23 cellular contexts compared by ENCODE assay signal in genomic region chr15:74758736-74759135, GRCh38. TPM values are rescaled to one million over a fixed set of nuclear protein-coding genes. Genes with fewer than 3 reads are reported as not detected.
DNase-seq lines count a peak whose midpoint lies in the region; ATAC-seq and TF ChIP-seq lines count a peak whose summit lies in the region.
"Had no signal": no experiment of that assay in that cellular context is flagged by ENCODE, and none has a peak within 500 bp of the region (broad histone marks: within the 10 kb centered on the region; RNA-seq: fewer than 3 reads in every experiment).

No MANE protein-coding gene starts in this region.

- no peaks in the 10 kb centered on the region for H3K27me3 Mint-ChIP-seq in natural killer cell treated with Interleukin-12 subunit alpha and Interleukin-12 subunit beta and Interleukin-15 and Interleukin-18, amount 100 ng/mL, for 72 hours
- H3K27me3 Mint-ChIP-seq in natural killer cell (ENCODE audit: low read depth in 2 of 2) = peaks cover 0 to 3% of the 10 kb centered on the region in 2 donors
- H3K27me3 Mint-ChIP-seq: CD4-positive, alpha-beta T cell had no signal

- 64% methylated on average over 5 of the region's 8 CpGs for WGBS in right lobe of liver (ENCODE audit: insufficient coverage, low coverage, low lambda C conversion rate, missing lambda C conversion rate)

- no peaks in the 10 kb centered on the region for H3K9me3 ChIP-seq in right lobe of liver
- H3K9me3 ChIP-seq: BLaER1 treated with 17β-estradiol and CSF1 and Interleukin-3, amounts not matched to agents 10 nM and 100 nM had no signal

- H3K4me1 Mint-ChIP-seq in natural killer cell treated with Interleukin-12 subunit alpha and Interleukin-12 subunit beta and Interleukin-15 and Interleukin-18, amount 100 ng/mL, for 72 hours (ENCODE audit: low read depth in 2 of 2) = no peaks in the 10 kb centered on the region
- no peaks in the 10 kb centered on the region for H3K4me1 Mint-ChIP-seq in natural killer cell
- H3K4me1 Mint-ChIP-seq: B cell; CD14-positive monocyte; CD8-positive, alpha-beta memory T cell had no signal

- no peak overlapping the region for H3K27ac Mint-ChIP-seq in natural killer cell treated with Interleukin-12 subunit alpha and Interleukin-12 subunit beta and Interleukin-15 and Interleukin-18, amount 100 ng/mL, for 72 hours
- no peak overlapping the region for H3K27ac Mint-ChIP-seq in natural killer cell
- H3K27ac Mint-ChIP-seq: B cell; CD4-positive, alpha-beta T cell had no signal

- no peak for ATAC-seq in natural killer cell treated with Interleukin-12 subunit alpha and Interleukin-12 subunit beta and Interleukin-15 and Interleukin-18, amount 100 ng/mL, for 72 hours
- ATAC-seq in natural killer cell (no peak), left lobe of liver (peak; percentile 90), right lobe of liver (peak; percentile 71 to 85 (median 81)), HG03159 (IDR thresholded peaks at IDR 0.05; ENCODE audit: unreplicated experiment) (no peak)
- ATAC-seq: GM12878 had no signal

- no peaks in the 10 kb centered on the region for H3K36me3 Mint-ChIP-seq in natural killer cell treated with Interleukin-12 subunit alpha and Interleukin-12 subunit beta and Interleukin-15 and Interleukin-18, amount 100 ng/mL, for 72 hours
- no peaks in the 10 kb centered on the region for H3K36me3 Mint-ChIP-seq in natural killer cell
- H3K36me3 Mint-ChIP-seq: CD14-positive monocyte; CD8-positive, alpha-beta memory T cell had no signal

- H3K4me1 ChIP-seq in right lobe of liver = peaks cover 0 to 14% (median 5%) of the 10 kb centered on the region in 4 donors

- no peak overlapping the region for H3K4me3 Mint-ChIP-seq in natural killer cell treated with Interleukin-12 subunit alpha and Interleukin-12 subunit beta and Interleukin-15 and Interleukin-18, amount 100 ng/mL, for 72 hours
- H3K4me3 Mint-ChIP-seq in natural killer cell = no peak overlapping the region
- H3K4me3 Mint-ChIP-seq: B cell; CD14-positive monocyte; CD4-positive, alpha-beta T cell; CD8-positive, alpha-beta memory T cell had no signal

- no peak overlapping the region for H3K4me3 ChIP-seq in right lobe of liver
- H3K4me3 ChIP-seq: BLaER1 treated with 17β-estradiol and CSF1 and Interleukin-3, amounts not matched to agents 10 nM and 100 nM; GM12878; GM23248 had no signal

- TF ChIP-seq CTCF in natural killer cell (IDR thresholded peaks at IDR 0.05) (no peak), right lobe of liver (IDR thresholded peaks at IDR 0.05) (no peak)

- DNase-seq in natural killer cell treated with Interleukin-12 subunit alpha and Interleukin-12 subunit beta and Interleukin-15 and Interleukin-18, amount 100 ng/mL, for 72 hours (ENCODE audit: low spot score) = peak; percentile 29
- no peak for DNase-seq in natural killer cell
- no peak for DNase-seq in left lobe of liver (ENCODE audit: low spot score)
- DNase-seq in right lobe of liver = peak in 1 of 3 donors; percentile 57
- no peak for DNase-seq in activated CD4-positive, alpha-beta T cell treated with anti-CD3 and anti-CD28 coated beads, Interleukin-2, amount 50 U/mL, for 48 hours
- DNase-seq in activated CD4-positive, alpha-beta T cell treated with anti-CD3 and anti-CD28 coated beads, Interleukin-2, amount 50 U/mL, for 4 hours = no peak
- no peak for DNase-seq in NCI-H748 (lab: John Stamatoyannopoulos, UW; ENCODE audit: unreplicated experiment)
- DNase-seq: CD4-positive, alpha-beta T cell; CD8-positive, alpha-beta memory T cell; DMS 273 treated with DMSO at 0.1 percent for 48 hours; DMS79; EL; GDM1; GM23248; H7; HCEC 1CT had no signal

- peaks cover 0 to 8% (median 0%) of the 10 kb centered on the region in 4 donors for H3K36me3 ChIP-seq in right lobe of liver
- H3K36me3 ChIP-seq: BLaER1 treated with 17β-estradiol and CSF1 and Interleukin-3, amounts not matched to agents 10 nM and 100 nM had no signal

- intact Hi-C loops in natural killer cell (cut with micrococcal nuclease) = no loop called here
- intact Hi-C loops in right lobe of liver (cut with DNase I) = no loop called here

- TF ChIP-seq POLR2A in right lobe of liver (IDR thresholded peaks at IDR 0.05) = no peak

- H3K27me3 ChIP-seq in right lobe of liver = no peaks in the 10 kb centered on the region
- H3K27me3 ChIP-seq: BLaER1 treated with 17β-estradiol and CSF1 and Interleukin-3, amounts not matched to agents 10 nM and 100 nM had no signal

- H3K9me3 Mint-ChIP-seq in natural killer cell treated with Interleukin-12 subunit alpha and Interleukin-12 subunit beta and Interleukin-15 and Interleukin-18, amount 100 ng/mL, for 72 hours = no peaks in the 10 kb centered on the region
- no peaks in the 10 kb centered on the region for H3K9me3 Mint-ChIP-seq in natural killer cell
- H3K9me3 Mint-ChIP-seq: CD14-positive monocyte; CD4-positive, alpha-beta T cell; CD8-positive, alpha-beta memory T cell had no signal

- no peak overlapping the region for H3K27ac ChIP-seq in right lobe of liver
- H3K27ac ChIP-seq: 22Rv1; BLaER1 treated with 17β-estradiol and CSF1 and Interleukin-3, amounts not matched to agents 10 nM and 100 nM; GM23248 had no signal

RNA-seq across cellular contexts. Expression of gene CYP1A2, which starts 10.1 kb away (rescaled TPM):
- total RNA-seq in natural killer cell treated with Interleukin-12 subunit alpha and Interleukin-12 subunit beta and Interleukin-15 and Interleukin-18, amount 100 ng/mL, for 72 hours = not detected
- total RNA-seq in natural killer cell (not detected), left lobe of liver (120 TPM), right lobe of liver (100 to 1,000 TPM in 2 of 6 experiments, 10 to 100 TPM in 2, 1 to 10 TPM in 1, under 1 TPM in 1; 0.81 to 235 (median 65.0) TPM)
- total RNA-seq: B cell; CD4-positive, alpha-beta T cell; CD8-positive, alpha-beta memory T cell; GM12878; GM23248; H1; H7 had no signal

RNA-seq across cellular contexts. Expression of gene CSK, which starts 23.1 kb away (rescaled TPM):
- total RNA-seq in natural killer cell treated with Interleukin-12 subunit alpha and Interleukin-12 subunit beta and Interleukin-15 and Interleukin-18, amount 100 ng/mL, for 72 hours = 100 to 1,000 TPM; 323 TPM
- total RNA-seq in natural killer cell (100 to 1,000 TPM; 282 to 334 (median 287) TPM), left lobe of liver (32.7 TPM), right lobe of liver (10 to 100 TPM; 22.2 to 50.9 (median 32.7) TPM)

RNA-seq across cellular contexts. Expression of gene CYP1A1, which starts 33.4 kb away (rescaled TPM):
- 1 to 10 TPM; 3.2 to 4.6 TPM for total RNA-seq in natural killer cell treated with Interleukin-12 subunit alpha and Interleukin-12 subunit beta and Interleukin-15 and Interleukin-18, amount 100 ng/mL, for 72 hours
- under 1 TPM in 1 of 3 donors, not detected in 2; 0.33 TPM for total RNA-seq in natural killer cell
- 1.6 TPM for total RNA-seq in left lobe of liver
- 10 to 100 TPM in 1 of 6 experiments, 1 to 10 TPM in 4, under 1 TPM in 1; 0.31 to 12.5 (median 2.9) TPM for total RNA-seq in right lobe of liver
- total RNA-seq: B cell; CD4-positive, alpha-beta T cell; GM23248 had no signal

RNA-seq across cellular contexts. Expression of gene LMAN1L, which starts 53.9 kb away (rescaled TPM):
- total RNA-seq in natural killer cell treated with Interleukin-12 subunit alpha and Interleukin-12 subunit beta and Interleukin-15 and Interleukin-18, amount 100 ng/mL, for 72 hours = 1 to 10 TPM; 3.4 to 4.9 TPM
- total RNA-seq in natural killer cell (1 to 10 TPM in 1 of 3 donors, under 1 TPM in 2; 0.72 to 1.1 (median 0.94) TPM), left lobe of liver (not detected), right lobe of liver (not detected)
- total RNA-seq: GM12878, GM23248, H1, H7 had no signal

Comparison
In these comparisons a context has a peak if more than half of its experiments do, and no peak if none do; other contexts are left out.
1. ATAC-seq: peak in left lobe of liver (single experiment) and right lobe of liver (4 of 4); none in natural killer cell treated with Interleukin-12 subunit alpha and Interleukin-12 subunit beta and Interleukin-15 and Interleukin-18, amount 100 ng/mL, for 72 hours (0 of 2), natural killer cell (0 of 3) and HG03159 (single experiment).